8 cellular contexts compared by ENCODE assay signal in genomic region chr11:69382131-69383128, GRCh38.
DNase-seq lines count a peak whose midpoint lies in the region; ATAC-seq lines count a peak whose summit lies in the region.

No MANE protein-coding gene starts in this region.

- DNase-seq in HuH-7.5 (ENCODE audit: low spot score) (peak; percentile 81), SHP77 (lab: John Stamatoyannopoulos, UW) (peak; percentile 85 to 88), germinal center (ENCODE audit: low spot score) (peak; percentile 44), posterior vena cava (ENCODE audit: low spot score) (peak; percentile 76), SKM-1 (lab: John Stamatoyannopoulos, UW; ENCODE audit: unreplicated experiment) (no peak), NCI-H1694 treated with DMSO at 0.1 percent for 48 hours (lab: John Stamatoyannopoulos, UW) (no peak)

- ATAC-seq in HG03025 (IDR thresholded peaks at IDR 0.05; ENCODE audit: low FRiP score, unreplicated experiment) (no peak), GM18873 (IDR thresholded peaks at IDR 0.05; ENCODE audit: low FRiP score, unreplicated experiment) (no peak)

- intact Hi-C loops in posterior vena cava (cut with DNase I) = no loop called here

Comparison
In these comparisons a context has a peak if more than half of its experiments do, and no peak if none do; other contexts are left out.
1. DNase-seq: peak in HuH-7.5 (single experiment), SHP77 (2 of 2), germinal center (single experiment) and posterior vena cava (single experiment); none in SKM-1 (single experiment) and NCI-H1694 treated with DMSO at 0.1 percent for 48 hours (single experiment).